Comparison of ENCODE assay signal across 8 cellular contexts in genomic region chrX:106862972-106863688, GRCh38. TPM values are rescaled to one million over a fixed set of nuclear protein-coding genes. Genes with fewer than 3 reads are reported as not detected.
DNase-seq lines count a peak whose midpoint lies in the region; ATAC-seq and TF ChIP-seq lines count a peak whose summit lies in the region.

No MANE protein-coding gene starts in this region.

- H4K91ac ChIP-seq in trophoblast cell (ENCODE audit: low read depth, low read length): no peak overlapping the region

- no peaks in the 10 kb centered on the region for H3K9me3 ChIP-seq in Karpas-422 (ENCODE audit: low read length)
- no peaks in the 10 kb centered on the region for H3K9me3 ChIP-seq in trophoblast cell (ENCODE audit: insufficient read depth, low read depth, low read length)
- H3K9me3 ChIP-seq in psoas muscle: peaks cover 15% of the 10 kb centered on the region

- no peak overlapping the region for H3K9ac ChIP-seq in Karpas-422 (ENCODE audit: low read length)
- H3K9ac ChIP-seq in trophoblast cell (ENCODE audit: low read length): no peak overlapping the region

- H3K4me1 ChIP-seq in Karpas-422 (ENCODE audit: low read length) (no peaks in the 10 kb centered on the region), trophoblast cell (ENCODE audit: control insufficient read depth in 1 of 2, insufficient read depth in 2 of 2, low read length in 2 of 2) (peaks cover 2% of the 10 kb centered on the region in 2 experiments), psoas muscle (no peaks in the 10 kb centered on the region)

- peak; percentile 17 for DNase-seq in COLO668 (lab: John Stamatoyannopoulos, UW; ENCODE audit: unreplicated experiment)
- DNase-seq in Karpas-422: peak; percentile 71
- peak; percentile 7 for DNase-seq in brain microvascular endothelial cell
- DNase-seq in trophoblast cell: peak; percentile 2 to 60
- no peak for DNase-seq in psoas muscle
- DNase-seq in NCI-H1092 treated with DMSO at 0.1 percent for 48 hours (lab: John Stamatoyannopoulos, UW): no peak
- DNase-seq in stimulated activated naive CD4-positive, alpha-beta T cell treated with Interleukin-2 at 50 U/mL for 16 hours (lab: John Stamatoyannopoulos, UW): no peak

- H2BK120ac ChIP-seq in trophoblast cell (ENCODE audit: insufficient read depth, low read length, poor library complexity): no peak overlapping the region

- H2AK5ac ChIP-seq in trophoblast cell (ENCODE audit: low read length): no peak overlapping the region

- no peak overlapping the region for H2BK12ac ChIP-seq in trophoblast cell (ENCODE audit: low read length)

- no peak overlapping the region for H4K12ac ChIP-seq in trophoblast cell (ENCODE audit: low read depth, low read length)

- no peaks in the 10 kb centered on the region for H3K27me3 ChIP-seq in Karpas-422 (ENCODE audit: low read length)
- H3K27me3 ChIP-seq in brain microvascular endothelial cell (replicated peaks): no peaks in the 10 kb centered on the region
- no peaks in the 10 kb centered on the region for H3K27me3 ChIP-seq in trophoblast cell (ENCODE audit: insufficient read depth, low read length)
- peaks cover 0 to 26% (median 0%) of the 10 kb centered on the region in 3 donors for H3K27me3 ChIP-seq in psoas muscle (ENCODE audit: insufficient read depth in 3 of 3, low read length in 2 of 3)

- H4K20me1 ChIP-seq in Karpas-422 (ENCODE audit: insufficient read depth, low read depth, low read length): no peaks in the 10 kb centered on the region

- no peak overlapping the region for H3K4me3 ChIP-seq in Karpas-422 (ENCODE audit: low read length)
- H3K4me3 ChIP-seq in brain microvascular endothelial cell (ENCODE audit: low read depth, low read length): no peak overlapping the region
- no peak overlapping the region for H3K4me3 ChIP-seq in trophoblast cell (ENCODE audit: low read depth, low read length)
- H3K4me3 ChIP-seq in psoas muscle: no peak overlapping the region

- H4K8ac ChIP-seq in trophoblast cell (ENCODE audit: low read depth, low read length): no peak overlapping the region

- WGBS in trophoblast cell (ENCODE audit: extremely low coverage, insufficient coverage, insufficient read length): no CpG with 5 or more reads among the region's 13 CpGs
- WGBS in psoas muscle, 3 donors: 48 to 71% (median 71%) methylated on average over 11 to 13 of the region's 13 CpGs

- no peak overlapping the region for H3K4ac ChIP-seq in trophoblast cell (ENCODE audit: low read depth, low read length)

- intact Hi-C loops in psoas muscle (cut with DNase I): no loop called here

- no peak overlapping the region for H3K14ac ChIP-seq in trophoblast cell (ENCODE audit: low read length)

- H3K4me2 ChIP-seq in Karpas-422 (ENCODE audit: low read depth, low read length, poor library complexity, severe bottlenecking): no peak overlapping the region
- H3K4me2 ChIP-seq in trophoblast cell (ENCODE audit: low read length): no peak overlapping the region

- TF ChIP-seq CTCF in brain microvascular endothelial cell (IDR thresholded peaks at IDR 0.05; ENCODE audit: low read depth, low read length, missing control alignments): peak; percentile 69
- no peak for TF ChIP-seq CTCF in psoas muscle (IDR thresholded peaks at IDR 0.05)

- H3K27ac ChIP-seq in Karpas-422 (ENCODE audit: low read length) (no peak overlapping the region), brain microvascular endothelial cell (no peak overlapping the region), trophoblast cell (ENCODE audit: low read depth, low read length) (no peak overlapping the region), psoas muscle (no peak overlapping the region)

- ATAC-seq in GM18873 (IDR thresholded peaks at IDR 0.05; ENCODE audit: low FRiP score, unreplicated experiment) (peak; percentile 56), psoas muscle (no peak)

- H3K79me2 ChIP-seq in Karpas-422 (ENCODE audit: low read length) (no peaks in the 10 kb centered on the region), trophoblast cell (ENCODE audit: control insufficient read depth, insufficient read depth, low read length, poor library complexity) (no peaks in the 10 kb centered on the region)

- no peak overlapping the region for H2AFZ ChIP-seq in Karpas-422 (ENCODE audit: low read length)
- no peak overlapping the region for H2AFZ ChIP-seq in trophoblast cell (ENCODE audit: insufficient read depth, low read length, poor library complexity)

- no peak overlapping the region for H3K23ac ChIP-seq in trophoblast cell (ENCODE audit: low read length)

- no peak overlapping the region for H3K18ac ChIP-seq in trophoblast cell (ENCODE audit: low read length)

- H3K9me2 ChIP-seq in Karpas-422 (replicated peaks; ENCODE audit: insufficient read depth, low read length): no peaks in the 10 kb centered on the region

- H3K79me1 ChIP-seq in trophoblast cell (ENCODE audit: low read length): no peaks in the 10 kb centered on the region

- H3K36me3 ChIP-seq in Karpas-422 (ENCODE audit: insufficient read depth, low read length) (no peaks in the 10 kb centered on the region), brain microvascular endothelial cell (replicated peaks) (no peaks in the 10 kb centered on the region), trophoblast cell (ENCODE audit: control insufficient read depth in 1 of 2, insufficient read depth in 2 of 2, low read length in 2 of 2) (no peaks in the 10 kb centered on the region), psoas muscle (ENCODE audit: insufficient read depth in 1 of 2, low read depth in 1 of 2) (no peaks in the 10 kb centered on the region)

- no peak overlapping the region for H2BK5ac ChIP-seq in trophoblast cell (ENCODE audit: low read depth, low read length, poor library complexity)

- in situ Hi-C loops in brain microvascular endothelial cell (cut with HindIII; ENCODE audit: low pct_ligation_motif_present, low sequenced_read_pairs): no loop called here

RNA-seq across cellular contexts. Expression of gene RIPPLY1, which starts 40.0 kb away (rescaled TPM):
- total RNA-seq in Karpas-422 (2014; rRNA removed; shearing (Covaris generic); ENCODE audit: low replicate concordance): not detected in 2 replicates
- 0.04 and 0.07 TPM in 2 replicates for polyA plus RNA-seq in trophoblast cell (2013)
- under 1 TPM in 3 of 4 donors, not detected in 1; 0.20 to 0.36 (median 0.30) TPM for total RNA-seq in psoas muscle
- under 1 TPM in 2 of 3 donors, not detected in 1; 0.08 to 0.34 TPM for polyA plus RNA-seq in psoas muscle

RNA-seq across cellular contexts. Expression of gene CLDN2, which starts 57.1 kb away (rescaled TPM):
- not detected in 2 replicates for total RNA-seq in Karpas-422 (2014; rRNA removed; shearing (Covaris generic); ENCODE audit: low replicate concordance)
- 0.04 TPM in 1 of 2 replicates, not detected in the other for polyA plus RNA-seq in trophoblast cell (2013)
- under 1 TPM in 2 of 4 donors, not detected in 2; 0.10 to 0.15 TPM for total RNA-seq in psoas muscle
- under 1 TPM in 2 of 3 donors, not detected in 1; 0.03 to 0.04 TPM for polyA plus RNA-seq in psoas muscle

Comparison
In these comparisons a context has a peak if more than half of its experiments do, and no peak if none do; other contexts are left out.
1. DNase-seq: peak in COLO668 (single experiment), Karpas-422 (single experiment), brain microvascular endothelial cell (single experiment) and trophoblast cell (2 of 2); none in psoas muscle (0 of 2), NCI-H1092 treated with DMSO at 0.1 percent for 48 hours (single experiment) and stimulated activated naive CD4-positive, alpha-beta T cell treated with Interleukin-2 at 50 U/mL for 16 hours (single experiment).